3 cellular contexts compared by ENCODE assay signal in genomic region chr9:120804784-120805363, GRCh38.
TF ChIP-seq lines count a peak whose summit lies in the region.
"Not testable (repeated sequence)": the region's sequence is repeated elsewhere in the genome, so short reads cannot be mapped to it uniquely, and the experiment has no call there.

No MANE protein-coding gene starts in this region.

TF ChIP-seq in HCT116, 20 proteins besides CTCF, POLR2A, EP300 and RAD21:
- TF ChIP-seq CBX3 (IDR thresholded peaks at IDR 0.05; ENCODE audit: low read depth) = peak; percentile 84; the same call in 1 of the 2 replicates
TF ChIP-seq in HCT116: peak in this region for 1; not testable (repeated sequence) for 19.

TF ChIP-seq in HEK293, 187 proteins besides CTCF, POLR2A, EP300 and RAD21:
- TF ChIP-seq SETDB1 (IDR thresholded peaks at IDR 0.05; ENCODE audit: insufficient read length, low read length) = peak; percentile 82

TF ChIP-seq in K562, 482 proteins besides CTCF, POLR2A, EP300 and RAD21 (continued from another document):
- TF ChIP-seq JUN (IDR thresholded peaks at IDR 0.05; ENCODE audit: borderline replicate concordance, low read depth, low read length) (peak; percentile 49; the same call in 1 of the 2 replicates), ZNF280A (IDR thresholded peaks at IDR 0.05; ENCODE audit: low read depth, partially characterized antibody) (peak; percentile 92), ZNF280B (CRISPR knock-in tag; IDR thresholded peaks at IDR 0.05) (peak; percentile 87), CBX1 (IDR thresholded peaks at IDR 0.05; ENCODE audit: low read depth) (peak; percentile 74; the same call in 1 of the 2 replicates), TRIM28 (IDR thresholded peaks at IDR 0.05) (peak; percentile 97), NFIC (IDR thresholded peaks at IDR 0.05) (peak; percentile 31), CEBPZ (IDR thresholded peaks at IDR 0.05; ENCODE audit: borderline replicate concordance, low read depth, low read length) (peak; percentile 62; the same call in 1 of the 2 replicates), HLTF (IDR thresholded peaks at IDR 0.05) (0 out of 2 replicates have a peak, but pooled peaks have one; percentile 46), TEAD4 (IDR thresholded peaks at IDR 0.05; ENCODE audit: low read length) (peak; percentile 32; the same call in 1 of the 2 replicates), CBX5 (IDR thresholded peaks at IDR 0.05; ENCODE audit: borderline replicate concordance, low read depth) (peak; percentile 94), PML (IDR thresholded peaks at IDR 0.05; ENCODE audit: low read length) (peak; percentile 21; the same call in 1 of the 2 replicates), TRIM24 (IDR thresholded peaks at IDR 0.05) (peak; percentile 71 to 80; a peak in 3 of 4 replicates), TAL1 (IDR thresholded peaks at IDR 0.05) (peak; percentile 30; the same call in 1 of the 2 replicates), POLR2AphosphoS5 (IDR thresholded peaks at IDR 0.05; ENCODE audit: control insufficient read depth, insufficient read depth, low read depth, low read length) (0 out of 2 replicates have a peak, but pooled peaks have one; percentile 24), CBX3 (IDR thresholded peaks at IDR 0.05; ENCODE audit: borderline replicate concordance in 1 of 2, low read length in 2 of 2) (peak; percentile 61 to 99), MEIS2 (IDR thresholded peaks at IDR 0.05; ENCODE audit: partially characterized antibody) (peak; percentile 72), ARID1B (IDR thresholded peaks at IDR 0.05) (peak; percentile 20; the same call in 1 of the 2 replicates)
- TF ChIP-seq JUN, TEAD4 (CRISPR knock-in tag; IDR thresholded peaks at IDR 0.05; ENCODE audit: borderline replicate concordance): not testable (repeated sequence)
